2 cellular contexts compared by ENCODE assay signal in the genomic region with DNA sequence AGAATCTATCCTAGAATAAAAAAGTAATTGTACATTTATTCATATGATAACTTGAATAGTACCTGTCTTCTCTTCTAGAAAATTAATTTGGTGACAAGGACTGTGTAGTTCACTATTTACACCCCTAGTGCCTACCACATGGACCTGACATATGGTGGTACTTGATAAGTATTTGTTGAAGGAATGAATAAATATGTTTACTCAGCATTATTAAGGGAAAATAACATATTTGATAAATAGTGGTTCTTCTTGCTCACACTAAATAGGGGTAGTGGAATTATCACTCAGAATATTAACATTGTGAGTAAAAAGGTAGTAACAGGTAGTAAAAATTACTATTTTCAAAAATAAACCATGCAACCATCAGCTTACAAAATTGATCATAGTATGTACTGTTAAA.
TF ChIP-seq lines count a peak whose summit lies in the region.

No MANE protein-coding gene starts in this region.

TF ChIP-seq in IMR-90, 13 proteins besides CTCF, POLR2A, EP300 and RAD21:
- TF ChIP-seq MAFK (IDR thresholded peaks at IDR 0.05; ENCODE audit: low read depth, low read length) (peak; percentile 93), NFE2L2 (IDR thresholded peaks at IDR 0.05; ENCODE audit: low read depth, low read length) (no peak)
TF ChIP-seq in IMR-90: peak in this region for 1.

TF ChIP-seq in H1, 55 proteins besides CTCF, POLR2A, EP300 and RAD21:
- no peak for TF ChIP-seq CBX8 (IDR thresholded peaks at IDR 0.05; ENCODE audit: borderline replicate concordance, low read depth, low read length)
- TF ChIP-seq MAFK (IDR thresholded peaks at IDR 0.05; ENCODE audit: low read depth, low read length): peak; percentile 59; the same call in 1 of the 2 replicates
TF ChIP-seq in H1: peak in this region for 1.
